In the genomic region with DNA sequence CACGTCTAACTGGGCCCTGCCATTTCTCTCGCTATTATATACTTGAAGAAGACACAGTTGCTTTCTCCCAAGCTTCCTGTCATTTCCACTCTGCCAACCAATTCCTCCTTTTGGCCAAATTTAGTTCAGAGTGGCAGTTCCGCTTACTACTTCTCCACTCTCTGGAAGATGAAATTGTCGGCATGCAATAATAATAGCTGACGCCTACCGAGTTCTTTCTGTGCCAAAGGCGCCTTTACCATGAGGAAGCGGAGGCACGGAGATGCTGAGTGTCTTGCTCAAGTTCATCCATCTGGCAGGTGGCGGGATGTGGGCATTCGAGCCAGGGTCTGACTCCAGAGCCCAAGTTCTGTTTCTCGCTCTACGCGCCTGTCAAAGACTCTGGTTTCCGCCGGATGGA, we compare ENCODE assay signal across 11 cellular contexts. TPM values are rescaled to one million over a fixed set of nuclear protein-coding genes. Genes with fewer than 3 reads are reported as not detected.
DNase-seq lines count a peak whose midpoint lies in the region; ATAC-seq and TF ChIP-seq lines count a peak whose summit lies in the region.
"Had no signal": no experiment of that assay in that cellular context is flagged by ENCODE, and none has a peak within 500 bp of the region (broad histone marks: within the 10 kb centered on the region; RNA-seq: fewer than 3 reads in every experiment).

No MANE protein-coding gene starts in this region.

- H3K9me3 Mint-ChIP-seq in T-helper 1 cell treated with Interleukin-12 subunit alpha and Interleukin-12 subunit beta and Interleukin-4 antibody, amounts not matched to agents 30 μg/mL and 1 μg/mL, for 36 hours = no peaks in the 10 kb centered on the region
- no peaks in the 10 kb centered on the region for H3K9me3 Mint-ChIP-seq in activated CD8-positive, alpha-beta T cell treated with anti-CD3 and anti-CD28 coated beads for 36 hours

- ATAC-seq in activated CD8-positive, alpha-beta T cell treated with anti-CD3 and anti-CD28 coated beads for 36 hours = no peak
- ATAC-seq in left lung (peak; percentile 61), GM19452 (IDR thresholded peaks at IDR 0.05; ENCODE audit: unreplicated experiment) (no peak)

- H3K27ac Mint-ChIP-seq in T-helper 1 cell treated with Interleukin-12 subunit alpha and Interleukin-12 subunit beta and Interleukin-4 antibody, amounts not matched to agents 30 μg/mL and 1 μg/mL, for 36 hours = peak overlapping the region; percentile 45
- peak overlapping the region; percentile 95 for H3K27ac Mint-ChIP-seq in activated CD8-positive, alpha-beta T cell treated with anti-CD3 and anti-CD28 coated beads for 36 hours

- H3K9me3 ChIP-seq in left lung (no peaks in the 10 kb centered on the region), subcutaneous abdominal adipose tissue (ENCODE audit: control insufficient read depth in 5 of 5, low read length in 5 of 5) (no peaks in the 10 kb centered on the region)

- H3K36me3 Mint-ChIP-seq in T-helper 1 cell treated with Interleukin-12 subunit alpha and Interleukin-12 subunit beta and Interleukin-4 antibody, amounts not matched to agents 30 μg/mL and 1 μg/mL, for 36 hours (ENCODE audit: low read depth) = peaks cover 3% of the 10 kb centered on the region
- H3K36me3 Mint-ChIP-seq in activated CD8-positive, alpha-beta T cell treated with anti-CD3 and anti-CD28 coated beads for 36 hours (ENCODE audit: low read depth) = no peaks in the 10 kb centered on the region

- H3K4me1 ChIP-seq in left lung (peaks cover 0 to 60% of the 10 kb centered on the region in 2 donors), subcutaneous abdominal adipose tissue (ENCODE audit: control insufficient read depth in 5 of 5, insufficient read depth in 5 of 5, low read length in 5 of 5) (peaks cover 0 to 21% (median 6%) of the 10 kb centered on the region in 5 donors)

- CTCF ChIA-PET in activated CD8-positive, alpha-beta T cell treated with anti-CD3 and anti-CD28 coated beads for 36 hours (lab: Charles Lee) = interaction anchor here (1.0 to 2.0 kb wide), 2 partner anchors 16 to 60 kb away, joined by 3 to 13 read pairs; no protein-coding TSS in a partner anchor

- peak overlapping the region; percentile 55 for H3K4me3 Mint-ChIP-seq in T-helper 1 cell treated with Interleukin-12 subunit alpha and Interleukin-12 subunit beta and Interleukin-4 antibody, amounts not matched to agents 30 μg/mL and 1 μg/mL, for 36 hours
- peak overlapping the region; percentile 65 for H3K4me3 Mint-ChIP-seq in activated CD8-positive, alpha-beta T cell treated with anti-CD3 and anti-CD28 coated beads for 36 hours

- peak overlapping the region in 1 of 2 donors; percentile 17 for H3K4me3 ChIP-seq in left lung
- H3K4me3 ChIP-seq in subcutaneous abdominal adipose tissue (ENCODE audit: low read depth in 1 of 5, low read length in 5 of 5) = peak overlapping the region in 1 of 5 donors; percentile 23

- no peaks in the 10 kb centered on the region for H3K27me3 Mint-ChIP-seq in T-helper 1 cell treated with Interleukin-12 subunit alpha and Interleukin-12 subunit beta and Interleukin-4 antibody, amounts not matched to agents 30 μg/mL and 1 μg/mL, for 36 hours (ENCODE audit: low read depth)
- no peaks in the 10 kb centered on the region for H3K27me3 Mint-ChIP-seq in activated CD8-positive, alpha-beta T cell treated with anti-CD3 and anti-CD28 coated beads for 36 hours

- DNase-seq in T-helper 1 cell (no peak), left lung (peak in 1 of 2 donors; percentile 76), RPMI8226 (no peak), KG1 (lab: John Stamatoyannopoulos, UW) (no peak)
- no peak for DNase-seq in activated CD8-positive, alpha-beta T cell treated with anti-CD3 and anti-CD28 coated beads for 36 hours
- DNase-seq: dermis blood vessel endothelial cell, NCI-H226 had no signal

- POLR2A ChIA-PET in activated CD8-positive, alpha-beta T cell treated with anti-CD3 and anti-CD28 coated beads for 36 hours (lab: Charles Lee) = no interaction called here

- intact Hi-C loops in activated CD8-positive, alpha-beta T cell treated with anti-CD3 and anti-CD28 coated beads for 36 hours (cut with micrococcal nuclease) = no loop called here
- intact Hi-C loops in left lung (cut with DNase I) = no loop called here

- H3K36me3 ChIP-seq in left lung (no peaks in the 10 kb centered on the region), subcutaneous abdominal adipose tissue (ENCODE audit: control insufficient read depth in 5 of 5, insufficient read depth in 5 of 5, low read length in 5 of 5) (no peaks in the 10 kb centered on the region)

- H3K27me3 ChIP-seq in left lung (no peaks in the 10 kb centered on the region), subcutaneous abdominal adipose tissue (ENCODE audit: control insufficient read depth in 5 of 5, insufficient read depth in 4 of 5, low read length in 5 of 5) (no peaks in the 10 kb centered on the region)

- peaks cover 26% of the 10 kb centered on the region for H3K4me1 Mint-ChIP-seq in T-helper 1 cell treated with Interleukin-12 subunit alpha and Interleukin-12 subunit beta and Interleukin-4 antibody, amounts not matched to agents 30 μg/mL and 1 μg/mL, for 36 hours (ENCODE audit: low read depth)
- H3K4me1 Mint-ChIP-seq in activated CD8-positive, alpha-beta T cell treated with anti-CD3 and anti-CD28 coated beads for 36 hours (ENCODE audit: low read depth) = peaks cover 55% of the 10 kb centered on the region

- H3K27ac ChIP-seq in left lung = peak overlapping the region; percentile 33 to 88
- peak overlapping the region; percentile 17 for H3K27ac ChIP-seq in subcutaneous abdominal adipose tissue (ENCODE audit: low read depth, low read length)
- H3K27ac ChIP-seq: 22Rv1 had no signal

- TF ChIP-seq CTCF in activated CD8-positive, alpha-beta T cell treated with anti-CD3 and anti-CD28 coated beads for 36 hours (IDR thresholded peaks at IDR 0.05) = no peak
- no peak for TF ChIP-seq CTCF in left lung (IDR thresholded peaks at IDR 0.05)

- H3K9ac ChIP-seq in subcutaneous abdominal adipose tissue (ENCODE audit: low read length in 5 of 5) = no peak overlapping the region

RNA-seq across cellular contexts. Expression of gene NRROS, which starts 14.6 kb away (rescaled TPM):
- total RNA-seq in activated CD8-positive, alpha-beta T cell treated with anti-CD3 and anti-CD28 coated beads for 36 hours = 10 to 100 TPM; 24.2 to 26.5 TPM
- total RNA-seq in left lung = 10 to 100 TPM; 12.3 to 21.8 TPM

RNA-seq across cellular contexts. Expression of gene FBXO45, which starts 56.4 kb away (rescaled TPM):
- 10 to 100 TPM; 18.2 TPM for total RNA-seq in activated CD8-positive, alpha-beta T cell treated with anti-CD3 and anti-CD28 coated beads for 36 hours
- 10 to 100 TPM in 1 of 2 donors, 1 to 10 TPM in 1; 8.2 to 10.0 TPM for total RNA-seq in left lung

RNA-seq across cellular contexts. Expression of gene WDR53, which starts 56.6 kb away (rescaled TPM):
- 10 to 100 TPM; 16.2 to 17.2 TPM for total RNA-seq in activated CD8-positive, alpha-beta T cell treated with anti-CD3 and anti-CD28 coated beads for 36 hours
- total RNA-seq in left lung = 10 to 100 TPM; 10.2 to 10.7 TPM
